In genomic region chr9:129810116-129810515, GRCh38 we compare ENCODE assay signal across 1 cellular context.
A peak's percentile ranks its signal among the peaks of the same experiment; 100 is the strongest.
TF ChIP-seq lines count a peak whose summit lies in the region.

No MANE protein-coding gene starts in this region.

TF ChIP-seq in K562, 482 proteins besides CTCF, POLR2A, EP300 and RAD21:
- TF ChIP-seq, protein P1, sequence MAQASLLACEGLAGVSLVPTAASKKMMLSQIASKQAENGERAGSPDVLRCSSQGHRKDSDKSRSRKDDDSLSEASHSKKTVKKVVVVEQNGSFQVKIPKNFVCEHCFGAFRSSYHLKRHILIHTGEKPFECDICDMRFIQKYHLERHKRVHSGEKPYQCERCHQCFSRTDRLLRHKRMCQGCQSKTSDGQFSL (CRISPR knock-in tag; IDR thresholded peaks at IDR 0.05), result peak; percentile 77; the same call in 1 of the 2 replicates
- TF ChIP-seq, protein P1 (tag; IDR thresholded peaks at IDR 0.05), result no peak
- TF ChIP-seq TFAP4 (CRISPR knock-in tag; IDR thresholded peaks at IDR 0.05; ENCODE audit: borderline replicate concordance) (0 out of 2 replicates have a peak, but pooled peaks have one; percentile 1), MAZ (CRISPR knock-in tag; conservative IDR thresholded peaks at IDR 0.05 in 1 of 2, IDR thresholded peaks at IDR 0.05 in 1 of 2) (no peak), POLR2G (IDR thresholded peaks at IDR 0.05; ENCODE audit: low read depth, low read length) (peak; percentile 45)
